Comparison of ENCODE assay signal across 1 cellular context in the genomic region with DNA sequence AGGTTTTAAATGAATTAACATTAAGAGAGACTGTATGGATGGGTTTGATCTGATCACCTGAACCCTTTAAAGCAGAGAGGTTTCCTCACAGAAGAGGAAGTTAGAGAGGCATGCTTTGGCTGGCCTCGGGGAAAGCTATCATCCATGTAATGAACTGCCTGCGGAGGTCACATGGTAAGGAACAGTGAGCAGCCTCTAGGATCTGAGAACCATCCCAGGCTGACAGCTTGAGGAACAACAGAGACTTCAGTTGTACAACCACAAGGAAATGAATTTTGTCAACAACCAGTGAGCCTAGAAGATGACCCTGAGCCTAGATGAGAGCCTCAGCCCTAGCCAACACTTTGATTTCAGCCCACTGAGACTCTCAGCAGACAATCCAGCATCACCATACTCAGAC.
TF ChIP-seq lines count a peak whose summit lies in the region.

No MANE protein-coding gene starts in this region.

TF ChIP-seq in HepG2, 621 proteins besides CTCF, POLR2A, EP300 and RAD21 (continued from another document):
- TF ChIP-seq, protein P1, sequence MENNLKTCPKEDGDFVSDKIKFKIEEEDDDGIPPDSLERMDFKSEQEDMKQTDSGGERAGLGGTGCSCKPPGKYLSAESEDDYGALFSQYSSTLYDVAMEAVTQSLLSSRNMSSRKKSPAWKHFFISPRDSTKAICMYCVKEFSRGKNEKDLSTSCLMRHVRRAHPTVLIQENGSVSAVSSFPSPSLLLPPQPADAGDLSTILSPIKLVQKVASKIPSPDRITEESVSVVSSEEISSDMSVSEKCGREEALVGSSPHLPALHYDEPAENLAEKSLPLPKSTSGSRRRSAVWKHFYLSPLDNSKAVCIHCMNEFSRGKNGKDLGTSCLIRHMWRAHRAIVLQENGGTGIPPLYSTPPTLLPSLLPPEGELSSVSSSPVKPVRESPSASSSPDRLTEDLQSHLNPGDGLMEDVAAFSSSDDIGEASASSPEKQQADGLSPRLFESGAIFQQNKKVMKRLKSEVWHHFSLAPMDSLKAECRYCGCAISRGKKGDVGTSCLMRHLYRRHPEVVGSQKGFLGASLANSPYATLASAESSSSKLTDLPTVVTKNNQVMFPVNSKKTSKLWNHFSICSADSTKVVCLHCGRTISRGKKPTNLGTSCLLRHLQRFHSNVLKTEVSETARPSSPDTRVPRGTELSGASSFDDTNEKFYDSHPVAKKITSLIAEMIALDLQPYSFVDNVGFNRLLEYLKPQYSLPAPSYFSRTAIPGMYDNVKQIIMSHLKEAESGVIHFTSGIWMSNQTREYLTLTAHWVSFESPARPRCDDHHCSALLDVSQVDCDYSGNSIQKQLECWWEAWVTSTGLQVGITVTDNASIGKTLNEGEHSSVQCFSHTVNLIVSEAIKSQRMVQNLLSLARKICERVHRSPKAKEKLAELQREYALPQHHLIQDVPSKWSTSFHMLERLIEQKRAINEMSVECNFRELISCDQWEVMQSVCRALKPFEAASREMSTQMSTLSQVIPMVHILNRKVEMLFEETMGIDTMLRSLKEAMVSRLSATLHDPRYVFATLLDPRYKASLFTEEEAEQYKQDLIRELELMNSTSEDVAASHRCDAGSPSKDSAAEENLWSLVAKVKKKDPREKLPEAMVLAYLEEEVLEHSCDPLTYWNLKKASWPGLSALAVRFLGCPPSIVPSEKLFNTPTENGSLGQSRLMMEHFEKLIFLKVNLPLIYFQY (CRISPR knock-in tag; IDR thresholded peaks at IDR 0.05; ENCODE audit: borderline replicate concordance) = no peak
- no peak for TF ChIP-seq ELF1 (CRISPR knock-in tag; IDR thresholded peaks at IDR 0.05)
- no peak for TF ChIP-seq ZNF235 (CRISPR knock-in tag; IDR thresholded peaks at IDR 0.05; ENCODE audit: borderline replicate concordance)
- no peak for TF ChIP-seq NR2F1 (CRISPR knock-in tag; IDR thresholded peaks at IDR 0.05)
- no peak for TF ChIP-seq ZNF260 (CRISPR knock-in tag; IDR thresholded peaks at IDR 0.05; ENCODE audit: borderline replicate concordance, low read depth)
- no peak for TF ChIP-seq ZSCAN9 (CRISPR knock-in tag; IDR thresholded peaks at IDR 0.05; ENCODE audit: borderline replicate concordance)
- TF ChIP-seq, protein P2, sequence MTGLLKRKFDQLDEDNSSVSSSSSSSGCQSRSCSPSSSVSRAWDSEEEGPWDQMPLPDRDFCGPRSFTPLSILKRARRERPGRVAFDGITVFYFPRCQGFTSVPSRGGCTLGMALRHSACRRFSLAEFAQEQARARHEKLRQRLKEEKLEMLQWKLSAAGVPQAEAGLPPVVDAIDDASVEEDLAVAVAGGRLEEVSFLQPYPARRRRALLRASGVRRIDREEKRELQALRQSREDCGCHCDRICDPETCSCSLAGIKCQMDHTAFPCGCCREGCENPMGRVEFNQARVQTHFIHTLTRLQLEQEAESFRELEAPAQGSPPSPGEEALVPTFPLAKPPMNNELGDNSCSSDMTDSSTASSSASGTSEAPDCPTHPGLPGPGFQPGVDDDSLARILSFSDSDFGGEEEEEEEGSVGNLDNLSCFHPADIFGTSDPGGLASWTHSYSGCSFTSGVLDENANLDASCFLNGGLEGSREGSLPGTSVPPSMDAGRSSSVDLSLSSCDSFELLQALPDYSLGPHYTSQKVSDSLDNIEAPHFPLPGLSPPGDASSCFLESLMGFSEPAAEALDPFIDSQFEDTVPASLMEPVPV (CRISPR knock-in tag; IDR thresholded peaks at IDR 0.05) = no peak
- TF ChIP-seq, protein P3, sequence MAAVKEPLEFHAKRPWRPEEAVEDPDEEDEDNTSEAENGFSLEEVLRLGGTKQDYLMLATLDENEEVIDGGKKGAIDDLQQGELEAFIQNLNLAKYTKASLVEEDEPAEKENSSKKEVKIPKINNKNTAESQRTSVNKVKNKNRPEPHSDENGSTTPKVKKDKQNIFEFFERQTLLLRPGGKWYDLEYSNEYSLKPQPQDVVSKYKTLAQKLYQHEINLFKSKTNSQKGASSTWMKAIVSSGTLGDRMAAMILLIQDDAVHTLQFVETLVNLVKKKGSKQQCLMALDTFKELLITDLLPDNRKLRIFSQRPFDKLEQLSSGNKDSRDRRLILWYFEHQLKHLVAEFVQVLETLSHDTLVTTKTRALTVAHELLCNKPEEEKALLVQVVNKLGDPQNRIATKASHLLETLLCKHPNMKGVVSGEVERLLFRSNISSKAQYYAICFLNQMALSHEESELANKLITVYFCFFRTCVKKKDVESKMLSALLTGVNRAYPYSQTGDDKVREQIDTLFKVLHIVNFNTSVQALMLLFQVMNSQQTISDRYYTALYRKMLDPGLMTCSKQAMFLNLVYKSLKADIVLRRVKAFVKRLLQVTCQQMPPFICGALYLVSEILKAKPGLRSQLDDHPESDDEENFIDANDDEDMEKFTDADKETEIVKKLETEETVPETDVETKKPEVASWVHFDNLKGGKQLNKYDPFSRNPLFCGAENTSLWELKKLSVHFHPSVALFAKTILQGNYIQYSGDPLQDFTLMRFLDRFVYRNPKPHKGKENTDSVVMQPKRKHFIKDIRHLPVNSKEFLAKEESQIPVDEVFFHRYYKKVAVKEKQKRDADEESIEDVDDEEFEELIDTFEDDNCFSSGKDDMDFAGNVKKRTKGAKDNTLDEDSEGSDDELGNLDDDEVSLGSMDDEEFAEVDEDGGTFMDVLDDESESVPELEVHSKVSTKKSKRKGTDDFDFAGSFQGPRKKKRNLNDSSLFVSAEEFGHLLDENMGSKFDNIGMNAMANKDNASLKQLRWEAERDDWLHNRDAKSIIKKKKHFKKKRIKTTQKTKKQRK (IDR thresholded peaks at IDR 0.05; ENCODE audit: low read length) = no peak
- TF ChIP-seq, protein P4, sequence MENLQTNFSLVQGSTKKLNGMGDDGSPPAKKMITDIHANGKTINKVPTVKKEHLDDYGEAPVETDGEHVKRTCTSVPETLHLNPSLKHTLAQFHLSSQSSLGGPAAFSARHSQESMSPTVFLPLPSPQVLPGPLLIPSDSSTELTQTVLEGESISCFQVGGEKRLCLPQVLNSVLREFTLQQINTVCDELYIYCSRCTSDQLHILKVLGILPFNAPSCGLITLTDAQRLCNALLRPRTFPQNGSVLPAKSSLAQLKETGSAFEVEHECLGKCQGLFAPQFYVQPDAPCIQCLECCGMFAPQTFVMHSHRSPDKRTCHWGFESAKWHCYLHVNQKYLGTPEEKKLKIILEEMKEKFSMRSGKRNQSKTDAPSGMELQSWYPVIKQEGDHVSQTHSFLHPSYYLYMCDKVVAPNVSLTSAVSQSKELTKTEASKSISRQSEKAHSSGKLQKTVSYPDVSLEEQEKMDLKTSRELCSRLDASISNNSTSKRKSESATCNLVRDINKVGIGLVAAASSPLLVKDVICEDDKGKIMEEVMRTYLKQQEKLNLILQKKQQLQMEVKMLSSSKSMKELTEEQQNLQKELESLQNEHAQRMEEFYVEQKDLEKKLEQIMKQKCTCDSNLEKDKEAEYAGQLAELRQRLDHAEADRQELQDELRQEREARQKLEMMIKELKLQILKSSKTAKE (CRISPR knock-in tag; IDR thresholded peaks at IDR 0.05; ENCODE audit: borderline replicate concordance) = no peak
- TF ChIP-seq ZNF577 (CRISPR knock-in tag; IDR thresholded peaks at IDR 0.05; ENCODE audit: borderline replicate concordance, low read depth) = no peak
- no peak for TF ChIP-seq CCAR2 (optimal IDR thresholded peaks at IDR 0.05; ENCODE audit: low read depth, low read length)
- TF ChIP-seq SNRNP70 (IDR thresholded peaks at IDR 0.05; ENCODE audit: low read depth, low read length) = no peak
- TF ChIP-seq, protein P5, sequence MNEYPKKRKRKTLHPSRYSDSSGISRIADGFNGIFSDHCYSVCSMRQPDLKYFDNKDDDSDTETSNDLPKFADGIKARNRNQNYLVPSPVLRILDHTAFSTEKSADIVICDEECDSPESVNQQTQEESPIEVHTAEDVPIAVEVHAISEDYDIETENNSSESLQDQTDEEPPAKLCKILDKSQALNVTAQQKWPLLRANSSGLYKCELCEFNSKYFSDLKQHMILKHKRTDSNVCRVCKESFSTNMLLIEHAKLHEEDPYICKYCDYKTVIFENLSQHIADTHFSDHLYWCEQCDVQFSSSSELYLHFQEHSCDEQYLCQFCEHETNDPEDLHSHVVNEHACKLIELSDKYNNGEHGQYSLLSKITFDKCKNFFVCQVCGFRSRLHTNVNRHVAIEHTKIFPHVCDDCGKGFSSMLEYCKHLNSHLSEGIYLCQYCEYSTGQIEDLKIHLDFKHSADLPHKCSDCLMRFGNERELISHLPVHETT (CRISPR knock-in tag; conservative IDR thresholded peaks at IDR 0.05) = no peak
- no peak for TF ChIP-seq RBM22 (optimal IDR thresholded peaks at IDR 0.05; ENCODE audit: low read length)
